In genomic region chr19:45352471-45352870, GRCh38 we compare ENCODE assay signal across 34 cellular contexts. TPM values are rescaled to one million over a fixed set of nuclear protein-coding genes. Genes with fewer than 3 reads are reported as not detected.
"Had no signal": no experiment of that assay in that cellular context is flagged by ENCODE, and none has a peak within 500 bp of the region (broad histone marks: within the 10 kb centered on the region; RNA-seq: fewer than 3 reads in every experiment).

No MANE protein-coding gene starts in this region.

- H3K27ac ChIP-seq: left lung, lower lobe of right lung, neutrophil, ovary, right atrium auricular region, right lobe of liver, stomach, testis, thyroid gland, transverse colon, upper lobe of right lung, vagina had no signal

- H3K9me3 Mint-ChIP-seq: immature natural killer cell; naive thymus-derived CD8-positive, alpha-beta T cell; nephron; neural crest cell; stimulated activated memory B cell treated with anti-CD40 and anti-IgM and Interleukin-4, amounts not matched to agents 10 μg/mL and 1 μg/mL and 100 μg/mL, for 72 hours had no signal

- H3K4me1 Mint-ChIP-seq: nephron; neural crest cell; stimulated activated memory B cell treated with anti-CD40 and anti-IgM and Interleukin-4, amounts not matched to agents 10 μg/mL and 1 μg/mL and 100 μg/mL, for 72 hours had no signal

- H3K27ac Mint-ChIP-seq: immature natural killer cell; naive thymus-derived CD8-positive, alpha-beta T cell; nephron; progenitor cell of endocrine pancreas; stimulated activated memory B cell treated with anti-CD40 and anti-IgM and Interleukin-4, amounts not matched to agents 10 μg/mL and 1 μg/mL and 100 μg/mL, for 72 hours had no signal

- H3K27me3 ChIP-seq: ovary, right atrium auricular region, right lobe of liver, testis, thyroid gland, vagina had no signal

- ATAC-seq: left colon; left lung; lower lobe of right lung; naive thymus-derived CD8-positive, alpha-beta T cell; right lobe of liver; stimulated activated memory B cell treated with anti-CD40 and anti-IgM and Interleukin-4, amounts not matched to agents 10 μg/mL and 1 μg/mL and 100 μg/mL, for 72 hours; upper lobe of right lung had no signal

- H3K4me3 Mint-ChIP-seq: immature natural killer cell; naive thymus-derived CD8-positive, alpha-beta T cell; nephron; neural crest cell; stimulated activated memory B cell treated with anti-CD40 and anti-IgM and Interleukin-4, amounts not matched to agents 10 μg/mL and 1 μg/mL and 100 μg/mL, for 72 hours had no signal

- DNase-seq: hypothalamus; immature natural killer cell; kidney; left colon; left lung; lower lobe of right lung; mammary epithelial cell; mesenchymal stem cell; naive thymus-derived CD8-positive, alpha-beta T cell; occipital lobe; ovary; right lobe of liver; stimulated activated CD4-positive, alpha-beta T cell treated with anti-CD3 and anti-CD28 coated beads, Interleukin-1b, Interleukin-23, amount 100 ng/mL, for 48 hours; stimulated activated CD4-positive, alpha-beta T cell treated with anti-CD3 and anti-CD28 coated beads, Interleukin-2, amount 100 ng/mL, for 48 hours; stimulated activated CD4-positive, alpha-beta T cell treated with anti-CD3 and anti-CD28 coated beads, Interleukin-4, amount 100 ng/mL, for 4 hours; stimulated activated CD8-positive, alpha-beta memory T cell treated with anti-CD3 and anti-CD28 coated beads, Interleukin-4, amount 100 ng/mL, for 48 hours; stimulated activated naive CD4-positive, alpha-beta T cell treated with Interleukin-2 at 50 U/mL for 16 hours; stomach; testis; thyroid gland; transverse colon; upper lobe of right lung had no signal

- H3K27me3 Mint-ChIP-seq: naive thymus-derived CD8-positive, alpha-beta T cell; progenitor cell of endocrine pancreas; stimulated activated memory B cell treated with anti-CD40 and anti-IgM and Interleukin-4, amounts not matched to agents 10 μg/mL and 1 μg/mL and 100 μg/mL, for 72 hours had no signal

- H3K36me3 ChIP-seq: ovary, transverse colon had no signal

- H3K9me3 ChIP-seq: left lung, lower lobe of right lung, neutrophil, ovary, right atrium auricular region, right lobe of liver, stomach, testis, thyroid gland, transverse colon, upper lobe of right lung, vagina had no signal

- H3K4me1 ChIP-seq: left lung, lower lobe of right lung, right atrium auricular region, right lobe of liver, stomach, testis, thyroid gland, transverse colon, upper lobe of right lung, vagina had no signal

- H3K4me3 ChIP-seq: left lung, lower lobe of right lung, ovary, right atrium auricular region, right lobe of liver, smooth muscle cell, stomach, testis, thyroid gland, transverse colon, upper lobe of right lung, vagina had no signal

- H3K4me2 ChIP-seq: smooth muscle cell had no signal

RNA-seq across cellular contexts. Expression of gene KLC3, which starts 11.9 kb away (rescaled TPM):
- total RNA-seq: left colon; naive thymus-derived CD8-positive, alpha-beta T cell; neural crest cell; transverse colon had no signal
- polyA plus RNA-seq: immature natural killer cell; naive thymus-derived CD8-positive, alpha-beta T cell had no signal

RNA-seq across cellular contexts. Expression of gene CKM, which starts 29.8 kb away (rescaled TPM):
- total RNA-seq: kidney; mammary epithelial cell; mucosa of gallbladder; naive thymus-derived CD8-positive, alpha-beta T cell; neural crest cell; progenitor cell of endocrine pancreas; pulmonary artery endothelial cell; renal cortical epithelial cell; smooth muscle cell; vagina had no signal
- polyA plus RNA-seq: immature natural killer cell; mammary epithelial cell; naive thymus-derived CD8-positive, alpha-beta T cell; smooth muscle cell had no signal

RNA-seq across cellular contexts. Expression of gene PPP1R13L, which starts 52.4 kb away (rescaled TPM):
- total RNA-seq: occipital lobe, skeletal muscle tissue had no signal
